ENCODE assay signal across 8 cellular contexts in genomic region chr16:22948603-22949368, GRCh38.
DNase-seq lines count a peak whose midpoint lies in the region; ATAC-seq and TF ChIP-seq lines count a peak whose summit lies in the region.

No MANE protein-coding gene starts in this region.

- H3K4me2 ChIP-seq in parathyroid adenoma (ENCODE audit: low read length): peak overlapping the region; percentile 42

- H3K9ac ChIP-seq in parathyroid adenoma: no peak overlapping the region

- H3K4me1 ChIP-seq in parathyroid adenoma: peaks cover 5% of the 10 kb centered on the region

- peak overlapping the region; percentile 67 for H2AFZ ChIP-seq in parathyroid adenoma

- no peak overlapping the region for H3K27ac ChIP-seq in parathyroid adenoma

- CTCF ChIA-PET in BJ (lab: Yijun Ruan, JAX): interaction anchor here (0.7 to 1.4 kb wide), 2 partner anchors 35 to 266 kb away, joined by 3 to 4 read pairs; no protein-coding TSS in a partner anchor

- H3K36me3 ChIP-seq in BJ (ENCODE audit: control insufficient read depth, insufficient read depth, low read length): no peaks in the 10 kb centered on the region
- no peaks in the 10 kb centered on the region for H3K36me3 ChIP-seq in parathyroid adenoma (ENCODE audit: control insufficient read depth, insufficient read depth, low read length)

- H3K79me2 ChIP-seq in parathyroid adenoma: no peaks in the 10 kb centered on the region

- no peaks in the 10 kb centered on the region; the same call in 1 of the 2 replicates for H3K27me3 ChIP-seq in BJ (ENCODE audit: control insufficient read depth, insufficient read depth, low read length)
- no peaks in the 10 kb centered on the region for H3K27me3 ChIP-seq in parathyroid adenoma (ENCODE audit: control insufficient read depth, insufficient read depth, low read length)

- POLR2A ChIA-PET in BJ (lab: Charles Lee): no interaction called here

- H3K4me3 ChIP-seq in BJ (ENCODE audit: low read depth, low read length): no peak overlapping the region
- no peak overlapping the region for H3K4me3 ChIP-seq in parathyroid adenoma (ENCODE audit: low read depth, low read length)

- ATAC-seq in GM21737 (IDR thresholded peaks at IDR 0.05; ENCODE audit: unreplicated experiment): no peak

- no peak for DNase-seq in BJ (ENCODE audit: low read depth)
- DNase-seq in GM20000 (ENCODE audit: low spot score): peak; percentile 72
- peak; percentile 48 for DNase-seq in NOMO-1 treated with dmso at 0.1 percent for 144 hours (lab: John Stamatoyannopoulos, UW; ENCODE audit: unreplicated experiment)
- peak; percentile 7 for DNase-seq in activated T-helper 1 cell treated with Interleukin-2 at 50 U/mL for 16 hours (ENCODE audit: low read depth)
- DNase-seq in glomerular endothelial cell (ENCODE audit: extremely low read depth, low read depth, low spot score): peak; percentile 39
- no peak for DNase-seq in effector CD8-positive, alpha-beta T cell (lab: John Stamatoyannopoulos, UW)

- TF ChIP-seq CTCF in BJ (IDR thresholded peaks at IDR 0.05; ENCODE audit: insufficient read depth, low read depth, low read length) (peak; percentile 66), GM20000 (IDR thresholded peaks at IDR 0.05; ENCODE audit: extremely low read depth, missing control alignments) (peak; percentile 59), parathyroid adenoma (IDR thresholded peaks at IDR 0.05) (peak; percentile 70)

- H3K9me3 ChIP-seq in parathyroid adenoma (ENCODE audit: control insufficient read depth, low read length): no peaks in the 10 kb centered on the region

Comparison
In these comparisons a context has a peak if more than half of its experiments do, and no peak if none do; other contexts are left out.
1. DNase-seq: peak in GM20000 (single experiment), NOMO-1 treated with dmso at 0.1 percent for 144 hours (single experiment), activated T-helper 1 cell treated with Interleukin-2 at 50 U/mL for 16 hours (single experiment) and glomerular endothelial cell (single experiment); none in BJ (single experiment) and effector CD8-positive, alpha-beta T cell (single experiment).
2. Peak in every context shown above with its lines, with median percentiles within 50 percentile points of each other: CTCF ChIP-seq.